In the genomic region with DNA sequence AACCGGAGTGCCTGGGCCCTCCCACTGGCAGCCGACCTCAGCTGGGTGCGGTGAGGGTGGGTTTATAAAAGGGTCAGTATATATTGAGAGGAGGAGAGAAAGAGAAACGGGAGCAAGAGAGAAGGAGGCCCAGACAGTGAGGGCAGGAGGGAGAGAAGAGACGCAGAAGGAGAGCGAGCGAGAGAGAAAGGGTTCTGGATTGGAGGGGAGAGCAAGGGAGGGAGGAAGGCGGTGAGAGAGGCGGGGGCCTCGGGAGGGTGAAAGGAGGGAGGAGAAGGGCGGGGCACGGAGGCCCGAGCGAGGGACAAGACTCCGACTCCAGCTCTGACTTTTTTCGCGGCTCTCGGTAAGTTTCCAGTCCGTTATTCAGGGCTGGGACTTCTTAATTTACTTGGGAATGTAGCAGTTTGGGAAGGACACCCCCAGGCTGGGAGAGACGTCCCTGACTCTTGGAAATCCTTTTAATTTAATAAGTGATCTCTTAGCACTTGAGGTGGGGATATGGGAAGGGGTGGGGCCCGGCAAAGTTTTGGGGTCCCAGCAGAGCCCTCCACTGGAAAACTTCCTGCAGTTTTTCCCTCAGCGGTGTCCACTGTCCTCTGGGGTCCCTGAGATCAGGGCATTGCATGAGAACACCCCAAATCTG, we compare ENCODE assay signal across 8 cellular contexts. TPM values are rescaled to one million over a fixed set of nuclear protein-coding genes. Genes with fewer than 3 reads are reported as not detected.
A peak's percentile ranks its signal among the peaks of the same experiment; 100 is the strongest.
DNase-seq lines count a peak whose midpoint lies in the region; ATAC-seq and TF ChIP-seq lines count a peak whose summit lies in the region.

A gene with protein sequence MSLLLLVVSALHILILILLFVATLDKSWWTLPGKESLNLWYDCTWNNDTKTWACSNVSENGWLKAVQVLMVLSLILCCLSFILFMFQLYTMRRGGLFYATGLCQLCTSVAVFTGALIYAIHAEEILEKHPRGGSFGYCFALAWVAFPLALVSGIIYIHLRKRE (plus strand): TSS at position 288 of the 646 bp plus-strand sequence. CDS start 1,293 bp downstream, outside the sequence.

- H3K4me1 Mint-ChIP-seq in naive B cell = peaks cover 73 to 97% (median 88%) of the 10 kb centered on the region in 3 donors

- ATAC-seq in GM18868 (IDR thresholded peaks at IDR 0.05; ENCODE audit: unreplicated experiment) = peak; percentile 23
- ATAC-seq in naive B cell (ENCODE audit: low read depth in 2 of 2) = peak; percentile 15 to 22
- ATAC-seq in GM19351 (IDR thresholded peaks at IDR 0.05; ENCODE audit: unreplicated experiment) = no peak

- peak within 1 kb of the TSS; percentile 95 to 100 (median 98) for H3K27ac Mint-ChIP-seq in naive B cell

- no peaks in the 10 kb centered on the region for H3K9me2 ChIP-seq in OCI-LY7 (ENCODE audit: insufficient read depth, low read length)

- peak within 1 kb of the TSS; percentile 58; the same call in 1 of the 2 replicates for H2AFZ ChIP-seq in OCI-LY7 (ENCODE audit: low read length)

- CTCF ChIA-PET in OCI-LY7 (lab: Charles Lee; ENCODE audit: unreplicated experiment) = no interaction called here

- peak within 1 kb of the TSS; percentile 89 to 100 (median 96) for H3K4me3 Mint-ChIP-seq in naive B cell

- TF ChIP-seq CTCF in OCI-LY7 (conservative IDR thresholded peaks at IDR 0.05; ENCODE audit: low read length) (no peak), epithelial cell of proximal tubule (conservative IDR thresholded peaks at IDR 0.05; ENCODE audit: low read depth, low read length) (no peak)

- DNase-seq in OCI-LY7 (ENCODE audit: low spot score) (peak; percentile 51), activated T-cell treated with anti-CD3 and anti-CD28 coated beads for 1 hour (ENCODE audit: low read depth) (peak; percentile 81), epithelial cell of proximal tubule (ENCODE audit: low read depth) (no peak), naive B cell (peak; percentile 83), NCI-H2029 (lab: John Stamatoyannopoulos, UW) (no peak)
- peak; percentile 85 for DNase-seq in stimulated activated naive CD4-positive, alpha-beta T cell treated with Interleukin-2 at 50 U/mL for 16 hours (lab: John Stamatoyannopoulos, UW)

- peak within 1 kb of the TSS; percentile 42 for H3K27ac ChIP-seq in OCI-LY7 (ENCODE audit: low read depth, low read length, poor library complexity, severe bottlenecking)

- H3K4me2 ChIP-seq in OCI-LY7 (ENCODE audit: low read length) = peak within 1 kb of the TSS; percentile 69

- no peaks in the 10 kb centered on the region for H4K20me1 ChIP-seq in OCI-LY7 (ENCODE audit: insufficient read depth, low read length)

- intact Hi-C loops in OCI-LY7 (cut with micrococcal nuclease; ENCODE audit: unreplicated experiment) = no loop called here

- no TSS peak for BruUV-seq in OCI-LY7 (replicated peaks; lab: Mats Ljungman, UMichigan)

- H3K9me3 Mint-ChIP-seq in naive B cell = peaks cover 0 to 5% (median 0%) of the 10 kb centered on the region in 7 donors

- peaks cover 7% of the 10 kb centered on the region; the same call in 1 of the 2 replicates for H3K9me3 ChIP-seq in OCI-LY7 (ENCODE audit: low read length)

- H3K27me3 Mint-ChIP-seq in naive B cell = no peaks in the 10 kb centered on the region

- H3K4me1 ChIP-seq in OCI-LY7 (ENCODE audit: insufficient read depth, low read length, poor library complexity, severe bottlenecking) = peaks cover 52% of the 10 kb centered on the region

- H3K36me3 Mint-ChIP-seq in naive B cell = peaks cover 0 to 20% of the 10 kb centered on the region in 2 donors

- H3K36me3 ChIP-seq in OCI-LY7 (ENCODE audit: insufficient read depth, low read length) = peaks cover 7% of the 10 kb centered on the region

- H3K4me3 ChIP-seq in OCI-LY7 (ENCODE audit: low read depth, low read length, poor library complexity, severe bottlenecking) (peak within 1 kb of the TSS; percentile 63), epithelial cell of proximal tubule (ENCODE audit: low read depth, low read length) (peak within 1 kb of the TSS; percentile 78)

- POLR2A ChIA-PET in OCI-LY7 (lab: Charles Lee) = no interaction called here

- H3K79me2 ChIP-seq in OCI-LY7 (ENCODE audit: insufficient read depth, low read depth, low read length) = peaks cover 6% of the 10 kb centered on the region; the same call in 1 of the 2 replicates

RNA-seq across cellular contexts. Expression of the gene that starts here (rescaled TPM):
- 14.5 and 33.8 TPM in 2 replicates for total RNA-seq in OCI-LY7 (2014; rRNA removed; shearing (Covaris generic))
- total RNA-seq in OCI-LY7 (2022) (21.1 and 23.1 TPM in 2 replicates), epithelial cell of proximal tubule (23.1 and 96.8 TPM in 2 replicates)
- 100 to 1,000 TPM; 305 to 450 (median 425) TPM for polyA plus RNA-seq in naive B cell (ENCODE audit: low read depth in 6 of 6)

Comparison
In these comparisons a context has a peak if more than half of its experiments do, and no peak if none do; other contexts are left out.
1. DNase-seq: peak in OCI-LY7 (single experiment), activated T-cell treated with anti-CD3 and anti-CD28 coated beads for 1 hour (single experiment), naive B cell (single experiment) and stimulated activated naive CD4-positive, alpha-beta T cell treated with Interleukin-2 at 50 U/mL for 16 hours (single experiment); none in epithelial cell of proximal tubule (single experiment) and NCI-H2029 (single experiment).